10 cellular contexts compared by ENCODE assay signal in the genomic region with DNA sequence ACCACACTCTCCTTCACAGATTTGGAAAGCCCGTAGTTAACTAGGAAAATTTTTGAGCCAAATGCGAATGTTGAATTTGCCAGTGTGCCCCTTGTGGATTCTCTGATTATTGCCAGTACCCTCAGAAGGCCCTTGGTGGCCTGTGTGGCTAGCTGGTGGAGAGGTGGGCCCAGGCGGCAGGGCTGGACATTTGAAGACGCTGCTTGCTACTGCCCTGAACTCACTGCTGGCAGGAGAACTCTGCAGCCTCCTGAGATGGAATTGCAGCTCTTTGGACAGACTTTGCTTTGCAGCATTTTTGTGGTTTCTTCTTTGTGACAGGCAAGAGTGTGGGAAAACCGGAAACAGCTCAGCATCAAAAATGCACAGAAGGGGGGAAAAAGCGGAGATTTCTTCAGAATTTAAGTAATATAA.
A peak's percentile ranks its signal among the peaks of the same experiment; 100 is the strongest.
DNase-seq lines count a peak whose midpoint lies in the region; ATAC-seq, FAIRE-seq and TF ChIP-seq lines count a peak whose summit lies in the region.
"Had no signal": no experiment of that assay in that cellular context is flagged by ENCODE, and none has a peak within 500 bp of the region (broad histone marks: within the 10 kb centered on the region; RNA-seq: fewer than 3 reads in every experiment).

No MANE protein-coding gene starts in this region.

- no peak overlapping the region for H3K4me3 ChIP-seq in AG09309 (ENCODE audit: control insufficient read depth, low read depth, low read length)
- no peak overlapping the region for H3K4me3 ChIP-seq in HFF-Myc (replicated peaks; ENCODE audit: low read depth, low read length)
- H3K4me3 ChIP-seq in astrocyte of the spinal cord (ENCODE audit: low read depth, low read length) = no peak overlapping the region

- intact Hi-C loops in posterior cingulate gyrus (cut with DNase I) = no loop called here

- in situ Hi-C loops in astrocyte of the spinal cord (cut with HindIII; ENCODE audit: low sequenced_read_pairs) = no loop called here

- no peak for FAIRE-seq in GM12892 (lab: Jason Lieb, UNC)

- ATAC-seq in GM21786 (IDR thresholded peaks at IDR 0.05; ENCODE audit: unreplicated experiment) = no peak
- ATAC-seq in GM21515 (IDR thresholded peaks at IDR 0.05; ENCODE audit: unreplicated experiment) = no peak

- peak; percentile 28 for TF ChIP-seq CTCF in AG09309 (IDR thresholded peaks at IDR 0.05; ENCODE audit: control insufficient read depth, insufficient read depth, low read depth, low read length, missing control alignments)
- TF ChIP-seq CTCF in HFF-Myc (IDR thresholded peaks at IDR 0.05; ENCODE audit: low read depth, low read length, missing control alignments) = peak; percentile 31
- TF ChIP-seq CTCF in astrocyte of the spinal cord (IDR thresholded peaks at IDR 0.05; ENCODE audit: low read depth, low read length) = peak; percentile 36

- TF ChIP-seq POLR2A in GM12892 (IDR thresholded peaks at IDR 0.05; ENCODE audit: low read depth, low read length) = no peak

- peak; percentile 81 for DNase-seq in AG09309 (ENCODE audit: low read depth)
- no peak for DNase-seq in HFF-Myc (ENCODE audit: extremely low read depth, low read depth)
- DNase-seq in astrocyte of the spinal cord (ENCODE audit: low read depth, low spot score) = peak; percentile 92
- DNase-seq in kidney tubule cell (ENCODE audit: low spot score) = peak; percentile 13
- DNase-seq in GM12892 (ENCODE audit: insufficient read length) = no peak
- DNase-seq in posterior cingulate gyrus = no peak
- DNase-seq: activated effector memory CD4-positive, alpha-beta T cell treated with Interleukin-2 at 50 U/mL for 16 hours; stimulated activated naive CD4-positive, alpha-beta T cell had no signal

Comparison
In these comparisons a context has a peak if more than half of its experiments do, and no peak if none do; other contexts are left out.
1. DNase-seq: peak in AG09309 (single experiment), astrocyte of the spinal cord (single experiment) and kidney tubule cell (single experiment); none in HFF-Myc (single experiment), GM12892 (single experiment) and posterior cingulate gyrus (0 of 10).
2. Peak in every context shown above with its lines, with median percentiles within 50 percentile points of each other: CTCF ChIP-seq.